In genomic region chr7:124754576-124755264, GRCh38 we compare ENCODE assay signal across 23 cellular contexts. TPM values are rescaled to one million over a fixed set of nuclear protein-coding genes. Genes with fewer than 3 reads are reported as not detected.
"Had no signal": no experiment of that assay in that cellular context is flagged by ENCODE, and none has a peak within 500 bp of the region (broad histone marks: within the 10 kb centered on the region; RNA-seq: fewer than 3 reads in every experiment).

No MANE protein-coding gene starts in this region.

- H3K27ac ChIP-seq: foreskin keratinocyte, neural progenitor cell, psoas muscle, suprapubic skin, transverse colon had no signal

- DNase-seq: activated B cell treated with CpG ODN at 0.5 μM for 24 hours; activated CD4-positive, alpha-beta T cell treated with anti-CD3 and anti-CD28 coated beads for 36 hours; activated CD4-positive, alpha-beta T cell treated with anti-CD3 and anti-CD28 coated beads, Interleukin-2, amount 50 U/mL, for 48 hours; activated CD8-positive, alpha-beta memory T cell treated with anti-CD3 and anti-CD28 coated beads, Interleukin-2, amount 50 U/mL, for 48 hours; activated naive CD4-positive, alpha-beta T cell; activated naive CD8-positive, alpha-beta T cell treated with anti-CD3 and anti-CD28 coated beads, Interleukin-2, amount 10 ng/mL, durations not matched to agents 7 days and 5 days; activated T-cell treated with anti-CD3 and anti-CD28 coated beads, Interleukin-2, amount 50 U/mL, for 4 hours; effector CD8-positive, alpha-beta T cell; erythroblast; foreskin keratinocyte; left colon; naive thymus-derived CD4-positive, alpha-beta T cell; psoas muscle; right cardiac atrium; stimulated activated CD4-positive, alpha-beta T cell treated with anti-CD3 and anti-CD28 coated beads, Interleukin-12 subunit alpha, Interleukin-12 subunit beta, amount 100 ng/mL, for 4 hours; stimulated activated CD4-positive, alpha-beta T cell treated with anti-CD3 and anti-CD28 coated beads, Interleukin-4, amount 100 ng/mL, for 4 hours; T1000; transverse colon had no signal

- H2AFZ ChIP-seq: neural progenitor cell had no signal

- H3K4me3 ChIP-seq: neural progenitor cell, psoas muscle, suprapubic skin, transverse colon had no signal

- H3K4me1 ChIP-seq: foreskin keratinocyte, neural progenitor cell, psoas muscle, suprapubic skin, transverse colon had no signal

- H3K9me3 ChIP-seq: psoas muscle, suprapubic skin, transverse colon had no signal

- H3K36me3 ChIP-seq: neural progenitor cell, suprapubic skin, transverse colon had no signal

- H3K27me3 ChIP-seq: neural progenitor cell, suprapubic skin had no signal

- H3K4me2 ChIP-seq: neural progenitor cell had no signal

RNA-seq across cellular contexts. Expression of gene GPR37, which starts 10.9 kb away (rescaled TPM):
- total RNA-seq: activated B cell treated with CpG ODN at 0.5 μM for 24 hours; activated CD4-positive, alpha-beta T cell treated with anti-CD3 and anti-CD28 coated beads for 36 hours; activated CD8-positive, alpha-beta memory T cell treated with anti-CD3 and anti-CD28 coated beads for 36 hours; activated naive CD8-positive, alpha-beta T cell treated with anti-CD3 and anti-CD28 coated beads, Interleukin-2, amount 10 ng/mL, durations not matched to agents 7 days and 5 days; activated T-cell treated with anti-CD3 and anti-CD28 coated beads, Interleukin-2, amount 50 U/mL, for 4 hours; activated T-helper 2 cell treated with anti-CD3 and anti-CD28 coated beads, Interferon-gamma antibody, Interleukin-2, Interleukin-4, amounts not matched to agents 10 μg/mL and 5 μg/mL and 100 μg/mL, durations not matched to agents 14 hours and 24 hours and 36 hours; mesenteric fat pad; naive thymus-derived CD4-positive, alpha-beta T cell had no signal
